8 cellular contexts compared by ENCODE assay signal in the genomic region with DNA sequence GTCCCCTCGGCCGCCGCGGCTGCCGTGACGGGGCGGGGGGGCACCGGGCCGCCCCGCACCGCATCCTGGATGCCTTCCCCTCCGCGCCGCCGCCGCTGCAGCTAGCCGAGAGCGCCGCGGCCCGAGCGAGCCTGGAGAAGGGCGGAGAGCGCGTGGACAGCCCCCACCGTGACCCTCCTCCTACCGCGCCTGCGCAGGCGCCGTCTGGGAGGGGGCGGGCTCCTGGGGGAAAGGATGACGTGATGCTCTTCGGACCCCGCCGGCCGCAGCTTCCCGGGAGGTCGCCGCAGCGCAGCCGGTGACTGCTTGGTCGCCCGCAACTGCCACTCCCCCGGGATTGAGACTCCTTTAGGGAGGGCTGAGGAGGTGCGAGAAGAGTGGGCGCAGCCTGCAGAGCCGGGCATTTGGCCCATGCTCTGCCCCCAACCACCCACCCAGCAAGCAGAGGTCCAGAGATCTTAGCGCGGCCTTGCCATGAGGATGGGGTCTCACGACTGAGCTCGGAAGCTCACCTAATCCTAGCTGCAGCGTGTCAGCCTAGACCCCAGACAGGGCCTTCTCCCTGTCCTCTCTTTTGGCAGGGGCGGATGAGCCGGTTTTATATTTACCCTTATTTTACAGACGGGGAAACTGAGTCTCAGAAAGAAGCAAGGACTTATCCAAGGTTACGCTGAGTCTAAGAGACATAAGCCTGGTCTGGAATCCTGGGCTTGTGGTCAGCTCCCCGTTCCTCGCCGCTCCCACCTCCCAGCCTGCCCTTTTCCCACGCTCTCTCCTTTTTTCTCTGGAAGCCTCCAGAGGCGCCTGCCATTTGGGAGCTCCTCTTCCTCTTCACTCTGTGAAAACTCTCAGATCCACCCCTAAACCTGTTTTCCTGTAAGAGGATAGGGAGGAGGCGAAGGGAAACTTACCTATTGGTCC. TPM values are rescaled to one million over a fixed set of nuclear protein-coding genes. Genes with fewer than 3 reads are reported as not detected.
DNase-seq lines count a peak whose midpoint lies in the region; ATAC-seq and TF ChIP-seq lines count a peak whose summit lies in the region.

A gene (minus strand): TSS at position 140 of the 921 bp plus-strand sequence. CDS start 281 bp downstream, outside the sequence.

- peaks cover 5% of the 10 kb centered on the region for H3F3A ChIP-seq in smooth muscle cell (ENCODE audit: low read depth)

- no peak for TF ChIP-seq CTCF in WI38 (IDR thresholded peaks at IDR 0.05; ENCODE audit: low read depth, low read length)
- TF ChIP-seq CTCF in smooth muscle cell (IDR thresholded peaks at IDR 0.05; ENCODE audit: borderline replicate concordance, insufficient read depth, poor library complexity, severe bottlenecking): no peak

- H3K9me3 ChIP-seq in ES-I3 (ENCODE audit: control insufficient read depth, insufficient read depth, low read length) (no peaks in the 10 kb centered on the region), smooth muscle cell (replicated peaks; ENCODE audit: low read depth) (no peaks in the 10 kb centered on the region)

- peak within 1 kb of the TSS; percentile 86 for H3K4me3 ChIP-seq in WI38 (ENCODE audit: low read depth, low read length)
- H3K4me3 ChIP-seq in smooth muscle cell: peak within 1 kb of the TSS; percentile 99

- H3K4me2 ChIP-seq in smooth muscle cell: peak within 1 kb of the TSS; percentile 92

- H3K36me3 ChIP-seq in ES-I3 (ENCODE audit: insufficient read depth, low read length) (no peaks in the 10 kb centered on the region), smooth muscle cell (ENCODE audit: low read depth) (no peaks in the 10 kb centered on the region)

- H3K27ac ChIP-seq in smooth muscle cell (ENCODE audit: low read depth): peak within 1 kb of the TSS; percentile 97

- H3K9ac ChIP-seq in ES-I3 (ENCODE audit: low read depth, low read length): peak within 1 kb of the TSS; percentile 75
- peak within 1 kb of the TSS; percentile 98 for H3K9ac ChIP-seq in smooth muscle cell (ENCODE audit: low read depth)

- WGBS in smooth muscle cell (ENCODE audit: low lambda C conversion rate): 11% methylated on average over 30 of the region's 63 CpGs

- no peaks in the 10 kb centered on the region for H3K27me3 ChIP-seq in smooth muscle cell (ENCODE audit: low read depth)

- peaks cover 36% of the 10 kb centered on the region for H4K20me1 ChIP-seq in smooth muscle cell (ENCODE audit: low read depth)

- DNase-seq in NCI-H2171 (lab: John Stamatoyannopoulos, UW) (peak; percentile 67), iris pigment epithelial cell (ENCODE audit: low read depth) (peak; percentile 82), smooth muscle cell (lab: John Stamatoyannopoulos, UW; ENCODE audit: unreplicated experiment) (peak; percentile 69)
- DNase-seq in central memory CD4-positive, alpha-beta T cell: peak; percentile 21

- H3K79me2 ChIP-seq in smooth muscle cell (ENCODE audit: low read depth): peaks cover 40% of the 10 kb centered on the region

- H3K4me1 ChIP-seq in ES-I3 (ENCODE audit: insufficient read depth, low read length): peaks cover 11% of the 10 kb centered on the region
- no peaks in the 10 kb centered on the region for H3K4me1 ChIP-seq in smooth muscle cell (ENCODE audit: low read depth)

- ATAC-seq in HG02798 (IDR thresholded peaks at IDR 0.05; ENCODE audit: poor library complexity, unreplicated experiment) (peak; percentile 54), GM19035 (IDR thresholded peaks at IDR 0.05; ENCODE audit: unreplicated experiment) (no peak)

- H2AFZ ChIP-seq in smooth muscle cell (ENCODE audit: low read depth): peak within 1 kb of the TSS; percentile 75

RNA-seq across cellular contexts. Expression of the gene that starts here (rescaled TPM):
- 66.1 and 81.7 TPM in 2 replicates for total RNA-seq in smooth muscle cell
- 40.2 and 42.0 TPM in 2 replicates for polyA plus RNA-seq in smooth muscle cell

Comparison
In these comparisons a context has a peak if more than half of its experiments do, and no peak if none do; other contexts are left out.
1. DNase-seq: peak in every context shown above with its lines; median percentile 82 in iris pigment epithelial cell; 69 in smooth muscle cell; 67 in NCI-H2171; 21 in central memory CD4-positive, alpha-beta T cell.